Comparison of ENCODE assay signal across 1 cellular context in genomic region chr21:43585924-43586411, GRCh38.
A peak's percentile ranks its signal among the peaks of the same experiment; 100 is the strongest.
TF ChIP-seq lines count a peak whose summit lies in the region.

No MANE protein-coding gene starts in this region.

TF ChIP-seq in HepG2, 621 proteins besides CTCF, POLR2A, EP300 and RAD21 (continued from another document and continues in another):
- TF ChIP-seq, protein P1, sequence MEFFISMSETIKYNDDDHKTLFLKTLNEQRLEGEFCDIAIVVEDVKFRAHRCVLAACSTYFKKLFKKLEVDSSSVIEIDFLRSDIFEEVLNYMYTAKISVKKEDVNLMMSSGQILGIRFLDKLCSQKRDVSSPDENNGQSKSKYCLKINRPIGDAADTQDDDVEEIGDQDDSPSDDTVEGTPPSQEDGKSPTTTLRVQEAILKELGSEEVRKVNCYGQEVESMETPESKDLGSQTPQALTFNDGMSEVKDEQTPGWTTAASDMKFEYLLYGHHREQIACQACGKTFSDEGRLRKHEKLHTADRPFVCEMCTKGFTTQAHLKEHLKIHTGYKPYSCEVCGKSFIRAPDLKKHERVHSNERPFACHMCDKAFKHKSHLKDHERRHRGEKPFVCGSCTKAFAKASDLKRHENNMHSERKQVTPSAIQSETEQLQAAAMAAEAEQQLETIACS (CRISPR knock-in tag; IDR thresholded peaks at IDR 0.05): no peak
- TF ChIP-seq MIXL1 (CRISPR knock-in tag; IDR thresholded peaks at IDR 0.05) (peak; percentile 77; the same call in 1 of the 2 replicates), ZBTB21 (CRISPR knock-in tag; IDR thresholded peaks at IDR 0.05) (0 out of 2 replicates have a peak, but pooled peaks have one; percentile 57), MIER2 (CRISPR knock-in tag; IDR thresholded peaks at IDR 0.05) (peak; percentile 54; the same call in 1 of the 2 replicates), ZNF792 (CRISPR knock-in tag; IDR thresholded peaks at IDR 0.05) (peak; percentile 88), GFI1 (CRISPR knock-in tag; IDR thresholded peaks at IDR 0.05; ENCODE audit: borderline replicate concordance) (peak; percentile 42; the same call in 1 of the 2 replicates), SIX1 (CRISPR knock-in tag; IDR thresholded peaks at IDR 0.05; ENCODE audit: borderline replicate concordance) (peak; percentile 17; the same call in 1 of the 2 replicates), ZNF737 (CRISPR knock-in tag; IDR thresholded peaks at IDR 0.05; ENCODE audit: borderline replicate concordance) (no peak), TCF7L2 (IDR thresholded peaks at IDR 0.05; ENCODE audit: low read depth, low read length) (no peak), NCOA1 (CRISPR knock-in tag; IDR thresholded peaks at IDR 0.05) (no peak), PITX1 (CRISPR knock-in tag; IDR thresholded peaks at IDR 0.05) (peak; percentile 55; the same call in 1 of the 2 replicates), YEATS2 (CRISPR knock-in tag; IDR thresholded peaks at IDR 0.05; ENCODE audit: borderline replicate concordance) (peak; percentile 35; the same call in 1 of the 2 replicates), ZSCAN9 (CRISPR knock-in tag; IDR thresholded peaks at IDR 0.05; ENCODE audit: borderline replicate concordance) (peak; percentile 79), PPARG (CRISPR knock-in tag; conservative IDR thresholded peaks at IDR 0.05) (peak; percentile 81), RXRA (CRISPR knock-in tag; IDR thresholded peaks at IDR 0.05) (peak; percentile 30; the same call in 1 of the 2 replicates), MAFF (IDR thresholded peaks at IDR 0.05; ENCODE audit: low read depth, low read length) (no peak), FOSL2 (CRISPR knock-in tag; IDR thresholded peaks at IDR 0.05) (peak; percentile 75), ZNF264 (CRISPR knock-in tag; IDR thresholded peaks at IDR 0.05) (0 out of 2 replicates have a peak, but pooled peaks have one; percentile 39), AHDC1 (CRISPR knock-in tag; IDR thresholded peaks at IDR 0.05; ENCODE audit: borderline replicate concordance) (peak; percentile 75; the same call in 1 of the 2 replicates), ZNF225 (CRISPR knock-in tag; IDR thresholded peaks at IDR 0.05) (no peak), SIN3B (IDR thresholded peaks at IDR 0.05; ENCODE audit: low read length) (no peak), CREB1 (IDR thresholded peaks at IDR 0.05) (0 out of 2 replicates have a peak, but pooled peaks have one; percentile 22), CREB1 (CRISPR knock-in tag; IDR thresholded peaks at IDR 0.05) (no peak), ZGPAT (CRISPR knock-in tag; IDR thresholded peaks at IDR 0.05) (peak; percentile 76), GABPA (IDR thresholded peaks at IDR 0.05; ENCODE audit: low read depth, low read length) (no peak), GABPA (CRISPR knock-in tag; IDR thresholded peaks at IDR 0.05; ENCODE audit: low read depth) (peak; percentile 58; the same call in 1 of the 2 replicates), ETV5 (CRISPR knock-in tag; IDR thresholded peaks at IDR 0.05; ENCODE audit: borderline replicate concordance) (peak; percentile 73; the same call in 1 of the 2 replicates), NCOR1 (IDR thresholded peaks at IDR 0.05; ENCODE audit: borderline replicate concordance, low read length) (peak; percentile 32; the same call in 1 of the 2 replicates), FOXA3 (CRISPR knock-in tag; IDR thresholded peaks at IDR 0.05) (peak; percentile 87), ZHX1 (CRISPR knock-in tag; IDR thresholded peaks at IDR 0.05; ENCODE audit: low read depth) (peak; percentile 77; the same call in 1 of the 2 replicates), RBM39 (IDR thresholded peaks at IDR 0.05; ENCODE audit: low read depth, low read length, poor library complexity, severe bottlenecking) (no peak), PHF5A (CRISPR knock-in tag; IDR thresholded peaks at IDR 0.05; ENCODE audit: low read depth, unreplicated experiment) (peak; percentile 37), ZKSCAN8 (CRISPR knock-in tag; IDR thresholded peaks at IDR 0.05; ENCODE audit: borderline replicate concordance) (peak; percentile 80; the same call in 1 of the 2 replicates), GATAD2A (CRISPR knock-in tag; IDR thresholded peaks at IDR 0.05) (peak; percentile 97), SMC3 (IDR thresholded peaks at IDR 0.05; ENCODE audit: low read length) (0 out of 2 replicates have a peak, but pooled peaks have one; percentile 16), ZNF121 (CRISPR knock-in tag; IDR thresholded peaks at IDR 0.05) (0 out of 2 replicates have a peak, but pooled peaks have one; percentile 13), HNF4A (CRISPR knock-in tag; IDR thresholded peaks at IDR 0.05) (peak; percentile 69), CENPX (CRISPR knock-in tag; IDR thresholded peaks at IDR 0.05) (no peak), ZSCAN31 (CRISPR knock-in tag; IDR thresholded peaks at IDR 0.05; ENCODE audit: low read depth) (0 out of 2 replicates have a peak, but pooled peaks have one; percentile 49), MED1 (CRISPR knock-in tag; IDR thresholded peaks at IDR 0.05) (peak; percentile 87), POGZ (CRISPR knock-in tag; IDR thresholded peaks at IDR 0.05) (peak; percentile 51; the same call in 1 of the 2 replicates), NR2F6 (IDR thresholded peaks at IDR 0.05) (peak; percentile 10; the same call in 1 of the 2 replicates), NR2F6 (CRISPR knock-in tag; IDR thresholded peaks at IDR 0.05) (peak; percentile 83)
- TF ChIP-seq, protein P2, sequence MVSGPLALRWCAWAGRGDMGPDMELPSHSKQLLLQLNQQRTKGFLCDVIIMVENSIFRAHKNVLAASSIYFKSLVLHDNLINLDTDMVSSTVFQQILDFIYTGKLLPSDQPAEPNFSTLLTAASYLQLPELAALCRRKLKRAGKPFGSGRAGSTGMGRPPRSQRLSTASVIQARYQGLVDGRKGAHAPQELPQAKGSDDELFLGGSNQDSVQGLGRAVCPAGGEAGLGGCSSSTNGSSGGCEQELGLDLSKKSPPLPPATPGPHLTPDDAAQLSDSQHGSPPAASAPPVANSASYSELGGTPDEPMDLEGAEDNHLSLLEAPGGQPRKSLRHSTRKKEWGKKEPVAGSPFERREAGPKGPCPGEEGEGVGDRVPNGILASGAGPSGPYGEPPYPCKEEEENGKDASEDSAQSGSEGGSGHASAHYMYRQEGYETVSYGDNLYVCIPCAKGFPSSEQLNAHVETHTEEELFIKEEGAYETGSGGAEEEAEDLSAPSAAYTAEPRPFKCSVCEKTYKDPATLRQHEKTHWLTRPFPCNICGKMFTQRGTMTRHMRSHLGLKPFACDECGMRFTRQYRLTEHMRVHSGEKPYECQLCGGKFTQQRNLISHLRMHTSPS (CRISPR knock-in tag; IDR thresholded peaks at IDR 0.05; ENCODE audit: low read depth): peak; percentile 61; the same call in 1 of the 2 replicates
- TF ChIP-seq, protein P3, sequence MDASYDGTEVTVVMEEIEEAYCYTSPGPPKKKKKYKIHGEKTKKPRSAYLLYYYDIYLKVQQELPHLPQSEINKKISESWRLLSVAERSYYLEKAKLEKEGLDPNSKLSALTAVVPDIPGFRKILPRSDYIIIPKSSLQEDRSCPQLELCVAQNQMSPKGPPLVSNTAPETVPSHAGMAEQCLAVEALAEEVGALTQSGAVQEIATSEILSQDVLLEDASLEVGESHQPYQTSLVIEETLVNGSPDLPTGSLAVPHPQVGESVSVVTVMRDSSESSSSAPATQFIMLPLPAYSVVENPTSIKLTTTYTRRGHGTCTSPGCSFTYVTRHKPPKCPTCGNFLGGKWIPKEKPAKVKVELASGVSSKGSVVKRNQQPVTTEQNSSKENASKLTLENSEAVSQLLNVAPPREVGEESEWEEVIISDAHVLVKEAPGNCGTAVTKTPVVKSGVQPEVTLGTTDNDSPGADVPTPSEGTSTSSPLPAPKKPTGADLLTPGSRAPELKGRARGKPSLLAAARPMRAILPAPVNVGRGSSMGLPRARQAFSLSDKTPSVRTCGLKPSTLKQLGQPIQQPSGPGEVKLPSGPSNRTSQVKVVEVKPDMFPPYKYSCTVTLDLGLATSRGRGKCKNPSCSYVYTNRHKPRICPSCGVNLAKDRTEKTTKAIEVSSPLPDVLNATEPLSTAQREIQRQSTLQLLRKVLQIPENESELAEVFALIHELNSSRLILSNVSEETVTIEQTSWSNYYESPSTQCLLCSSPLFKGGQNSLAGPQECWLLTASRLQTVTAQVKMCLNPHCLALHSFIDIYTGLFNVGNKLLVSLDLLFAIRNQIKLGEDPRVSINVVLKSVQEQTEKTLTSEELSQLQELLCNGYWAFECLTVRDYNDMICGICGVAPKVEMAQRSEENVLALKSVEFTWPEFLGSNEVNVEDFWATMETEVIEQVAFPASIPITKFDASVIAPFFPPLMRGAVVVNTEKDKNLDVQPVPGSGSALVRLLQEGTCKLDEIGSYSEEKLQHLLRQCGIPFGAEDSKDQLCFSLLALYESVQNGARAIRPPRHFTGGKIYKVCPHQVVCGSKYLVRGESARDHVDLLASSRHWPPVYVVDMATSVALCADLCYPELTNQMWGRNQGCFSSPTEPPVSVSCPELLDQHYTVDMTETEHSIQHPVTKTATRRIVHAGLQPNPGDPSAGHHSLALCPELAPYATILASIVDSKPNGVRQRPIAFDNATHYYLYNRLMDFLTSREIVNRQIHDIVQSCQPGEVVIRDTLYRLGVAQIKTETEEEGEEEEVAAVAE (CRISPR knock-in tag; IDR thresholded peaks at IDR 0.05; ENCODE audit: borderline replicate concordance): peak; percentile 69; the same call in 1 of the 2 replicates
- TF ChIP-seq, protein P4, sequence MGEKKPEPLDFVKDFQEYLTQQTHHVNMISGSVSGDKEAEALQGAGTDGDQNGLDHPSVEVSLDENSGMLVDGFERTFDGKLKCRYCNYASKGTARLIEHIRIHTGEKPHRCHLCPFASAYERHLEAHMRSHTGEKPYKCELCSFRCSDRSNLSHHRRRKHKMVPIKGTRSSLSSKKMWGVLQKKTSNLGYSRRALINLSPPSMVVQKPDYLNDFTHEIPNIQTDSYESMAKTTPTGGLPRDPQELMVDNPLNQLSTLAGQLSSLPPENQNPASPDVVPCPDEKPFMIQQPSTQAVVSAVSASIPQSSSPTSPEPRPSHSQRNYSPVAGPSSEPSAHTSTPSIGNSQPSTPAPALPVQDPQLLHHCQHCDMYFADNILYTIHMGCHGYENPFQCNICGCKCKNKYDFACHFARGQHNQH (CRISPR knock-in tag; IDR thresholded peaks at IDR 0.05): peak; percentile 71
- TF ChIP-seq, protein P5, sequence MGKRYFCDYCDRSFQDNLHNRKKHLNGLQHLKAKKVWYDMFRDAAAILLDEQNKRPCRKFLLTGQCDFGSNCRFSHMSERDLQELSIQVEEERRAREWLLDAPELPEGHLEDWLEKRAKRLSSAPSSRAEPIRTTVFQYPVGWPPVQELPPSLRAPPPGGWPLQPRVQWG (CRISPR knock-in tag; IDR thresholded peaks at IDR 0.05; ENCODE audit: borderline replicate concordance, low read depth): no peak
